ENCODE assay signal across 16 cellular contexts in the genomic region with DNA sequence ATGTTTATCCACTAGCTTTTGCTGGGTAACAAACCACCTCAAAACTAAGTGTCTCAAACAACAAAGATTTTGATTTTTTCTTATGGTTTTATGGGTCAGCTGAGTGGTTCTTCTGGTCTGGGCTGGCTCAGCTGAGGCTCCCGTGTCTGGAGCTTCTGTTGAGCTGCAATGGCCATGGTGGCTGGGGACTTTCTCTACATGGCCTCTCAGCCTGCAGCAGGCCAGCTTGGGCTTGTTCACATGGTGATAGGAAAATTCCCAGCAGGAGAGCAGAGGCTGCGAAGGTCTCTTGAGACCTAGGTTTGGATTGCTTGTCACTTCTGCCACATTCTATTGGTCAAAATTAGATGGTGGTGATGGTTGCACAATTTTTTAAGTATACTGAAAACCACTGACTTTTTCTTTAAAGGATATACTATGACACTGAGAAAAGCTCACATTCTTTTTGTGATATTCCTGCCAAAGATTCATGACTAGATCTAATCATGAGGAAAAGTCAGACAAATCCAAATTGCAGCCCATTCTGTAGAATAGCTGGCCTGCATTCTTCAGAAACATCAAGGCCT. TPM values are rescaled to one million over a fixed set of nuclear protein-coding genes. Genes with fewer than 3 reads are reported as not detected.
"Had no signal": no experiment of that assay in that cellular context is flagged by ENCODE, and none has a peak within 500 bp of the region (broad histone marks: within the 10 kb centered on the region; RNA-seq: fewer than 3 reads in every experiment).

No MANE protein-coding gene starts in this region.

- ATAC-seq: naive thymus-derived CD4-positive, alpha-beta T cell had no signal

- H3K27me3 ChIP-seq: breast epithelium, esophagus squamous epithelium, right atrium auricular region, stomach, tibial nerve had no signal

- H3K9me3 ChIP-seq: breast epithelium, esophagus squamous epithelium, right atrium auricular region, stomach had no signal

- H3K4me3 ChIP-seq: breast epithelium, esophagus squamous epithelium, right atrium auricular region, stomach, tibial nerve had no signal

- H3K27ac ChIP-seq: VCaP had no signal

- DNase-seq: activated CD4-positive, alpha-beta memory T cell treated with anti-CD3 and anti-CD28 coated beads for 36 hours; activated gamma-delta T cell treated with Interleukin-2 at 50 U/mL for 16 hours; activated naive CD8-positive, alpha-beta T cell treated with anti-CD3 and anti-CD28 coated beads, Interleukin-2, amount 10 ng/mL, durations not matched to agents 7 days and 5 days; activated T-cell treated with anti-CD3 and anti-CD28 coated beads, Interleukin-2, amount 50 U/mL, for 48 hours; aorta; esophagus squamous epithelium; naive thymus-derived CD4-positive, alpha-beta T cell; small intestine; stomach; T-helper 9 cell had no signal

- H3K36me3 ChIP-seq: breast epithelium, esophagus squamous epithelium, right atrium auricular region, stomach, tibial nerve had no signal

RNA-seq across cellular contexts. Expression of a gene that starts 35.2 kb away (rescaled TPM):
- total RNA-seq: chondrocyte, glomerular endothelial cell had no signal
